1 cellular context compared by ENCODE assay signal in the genomic region with DNA sequence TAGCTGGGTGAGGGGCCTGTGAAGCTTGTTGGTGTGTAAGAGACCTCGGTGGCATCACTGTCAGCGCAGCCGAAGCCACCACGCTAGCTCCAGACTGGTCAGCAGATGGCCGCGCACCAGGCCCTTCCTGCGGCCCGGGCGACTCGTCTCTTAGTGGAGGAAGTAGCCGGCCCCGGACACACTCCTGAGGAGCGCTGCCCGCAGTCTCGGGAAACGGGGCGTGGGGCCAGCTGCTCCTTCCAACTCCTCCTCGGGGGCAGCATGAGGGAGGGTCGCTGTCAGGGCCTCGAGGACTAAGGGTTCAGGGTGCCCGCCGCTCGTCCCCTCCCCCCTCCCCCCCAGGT.
TF ChIP-seq lines count a peak whose summit lies in the region.

No MANE protein-coding gene starts in this region.

TF ChIP-seq in IMR-90, 13 proteins besides CTCF, POLR2A, EP300 and RAD21 (continued from another document):
- TF ChIP-seq NFE2L2 (IDR thresholded peaks at IDR 0.05; ENCODE audit: low read depth, low read length) (no peak), FOS (IDR thresholded peaks at IDR 0.05; ENCODE audit: low read depth, low read length) (no peak)
